11 cellular contexts compared by ENCODE assay signal in the genomic region with DNA sequence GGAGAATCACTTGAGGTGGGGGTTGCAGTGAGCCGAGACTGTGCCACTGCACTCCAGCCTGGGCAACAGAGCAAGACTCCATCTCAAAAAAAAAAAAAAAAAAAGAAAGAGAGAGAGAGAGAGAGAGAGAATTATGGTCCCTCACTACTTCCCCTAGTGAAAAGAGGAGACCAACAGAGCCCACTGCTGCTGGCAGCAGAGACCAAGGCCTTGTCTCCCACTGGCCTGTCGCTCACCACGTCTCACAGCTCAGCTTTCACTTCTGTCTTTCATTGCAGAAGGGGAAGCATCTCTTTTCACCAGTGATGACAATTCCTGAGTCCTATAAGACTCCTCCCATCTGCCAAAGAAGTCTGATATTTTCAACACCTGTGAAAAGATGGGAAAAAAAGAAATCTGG.
DNase-seq lines count a peak whose midpoint lies in the region; ATAC-seq, FAIRE-seq and TF ChIP-seq lines count a peak whose summit lies in the region.
"Had no signal": no experiment of that assay in that cellular context is flagged by ENCODE, and none has a peak within 500 bp of the region (broad histone marks: within the 10 kb centered on the region; RNA-seq: fewer than 3 reads in every experiment).

No MANE protein-coding gene starts in this region.

- no peak overlapping the region for H2AFZ ChIP-seq in GM12878 (ENCODE audit: control insufficient read depth, low read depth, low read length)
- no peak overlapping the region for H2AFZ ChIP-seq in GM23338

- H3K27me3 Mint-ChIP-seq in GM23338 (ENCODE audit: insufficient read depth, low read depth, poor library complexity), result no peaks in the 10 kb centered on the region

- ATAC-seq in GM21390 (IDR thresholded peaks at IDR 0.05; ENCODE audit: unreplicated experiment), result peak; percentile 81
- ATAC-seq in HG03159 (IDR thresholded peaks at IDR 0.05; ENCODE audit: unreplicated experiment), result peak; percentile 73
- ATAC-seq in GM12878, result peak; percentile 80
- no peak for ATAC-seq in GM23338

- POLR2A ChIA-PET in GM12878 (lab: Charles Lee), result interaction anchor here (0.6 to 1.6 kb wide), 3 partner anchors 13 to 422 kb away, joined by 3 to 6 read pairs (median 4); no protein-coding TSS in a partner anchor

- H3K27ac Mint-ChIP-seq in GM23338, result no peak overlapping the region

- no peaks in the 10 kb centered on the region for H3K27me3 ChIP-seq in GM12878 (replicated peaks in 1 of 2; ENCODE audit: control insufficient read depth in 2 of 2, insufficient read depth in 2 of 2, low read length in 1 of 2)
- no peaks in the 10 kb centered on the region for H3K27me3 ChIP-seq in GM23338 (ENCODE audit: insufficient read depth)
- H3K27me3 ChIP-seq: gastrocnemius medialis had no signal

- in situ Hi-C loops in GM12878 (cut with MboI), result no loop called here

- TF ChIP-seq POLR2A in GM12892 (IDR thresholded peaks at IDR 0.05; ENCODE audit: low read depth, low read length), result no peak
- no peak for TF ChIP-seq POLR2A in GM12878 (IDR thresholded peaks at IDR 0.05; ENCODE audit: low read depth, low read length)

- H3K9me3 Mint-ChIP-seq in GM23338, result no peaks in the 10 kb centered on the region

- TF ChIP-seq RAD21 in GM12878 (IDR thresholded peaks at IDR 0.05; ENCODE audit: insufficient read depth, low read depth, low read length), result no peak

- no peaks in the 10 kb centered on the region for H3K9me3 ChIP-seq in GM12878 (replicated peaks; ENCODE audit: control insufficient read depth, insufficient read depth, low read length)
- H3K9me3 ChIP-seq: gastrocnemius medialis had no signal

- peaks cover 21% of the 10 kb centered on the region for H3K4me1 Mint-ChIP-seq in GM23338

- DNase-seq in GM12892 (ENCODE audit: insufficient read length) (no peak), GM12878 (ENCODE audit: low read depth, low spot score) (no peak), RKO (ENCODE audit: low spot score) (no peak), NCI-H1436 (lab: John Stamatoyannopoulos, UW) (no peak), GDM1 (lab: John Stamatoyannopoulos, UW) (no peak), GM23338 (ENCODE audit: low spot score) (no peak)
- DNase-seq: gastrocnemius medialis had no signal

- H4K20me1 ChIP-seq in GM12878 (ENCODE audit: control insufficient read depth, insufficient read depth) (no peaks in the 10 kb centered on the region), GM23338 (replicated peaks; ENCODE audit: insufficient read depth) (no peaks in the 10 kb centered on the region)

- H3K4me3 Mint-ChIP-seq in GM23338, result no peak overlapping the region

- TF ChIP-seq CTCF in GM12878 (IDR thresholded peaks at IDR 0.05 in 2 of 3, conservative IDR thresholded peaks at IDR 0.05 in 1 of 3; ENCODE audit: control insufficient read depth in 2 of 3, extremely low read depth in 1 of 3, insufficient read depth in 1 of 3, low read depth in 3 of 3, low read length in 3 of 3), result no peak
- no peak for TF ChIP-seq CTCF in GM23338 (conservative IDR thresholded peaks at IDR 0.05; ENCODE audit: low read depth in 2 of 2)

- H3K4me1 ChIP-seq in GM12878 (ENCODE audit: control insufficient read depth, insufficient read depth, low read length) (peaks cover 18% of the 10 kb centered on the region), GM23338 (ENCODE audit: insufficient read depth) (peaks cover 7% of the 10 kb centered on the region)

- no TSS peak for BruUV-seq in GM12878 (replicated peaks; lab: Mats Ljungman, UMichigan)

- CTCF ChIA-PET in GM12878 (lab: Yijun Ruan, JAX), result interaction anchor here (0.9 to 2.1 kb wide), 6 partner anchors 26 to 144 kb away, joined by 3 to 10 read pairs (median 3); partner anchors contain the start of gene RTN4

- intact Hi-C loops in GM12878 (cut with micrococcal nuclease; ENCODE audit: unreplicated experiment), result no loop called here

- SMC1A ChIA-PET in GM12878 (lab: Charles Lee; ENCODE audit: uncharacterized antibody, unreplicated experiment), result interaction anchor here (0.7 to 1.5 kb wide), 9 partner anchors 9 to 140 kb away, joined by 3 to 9 read pairs (median 4); no protein-coding TSS in a partner anchor

- H3K36me3 Mint-ChIP-seq in GM23338 (ENCODE audit: low read depth), result no peaks in the 10 kb centered on the region

- H3K9me2 ChIP-seq in GM23338 (ENCODE audit: insufficient read depth), result no peaks in the 10 kb centered on the region

- WGBS in GM12878 (ENCODE audit: insufficient coverage, insufficient replicate concordance, low lambda C conversion rate, missing lambda C conversion rate), result 33% methylated on average over 3 of the region's 3 CpGs

- FAIRE-seq in GM12892 (lab: Jason Lieb, UNC) (peak; percentile 58), GM12878 (lab: Jason Lieb, UNC) (peak; percentile 18)
- FAIRE-seq: bronchial epithelial cell had no signal

- H3K4me2 ChIP-seq in GM12878 (ENCODE audit: control insufficient read depth, insufficient read depth), result no peak overlapping the region
- no peak overlapping the region for H3K4me2 ChIP-seq in GM23338

- no peak overlapping the region for H3K27ac ChIP-seq in GM12878 (ENCODE audit: control insufficient read depth, insufficient read depth)
- no peak overlapping the region for H3K27ac ChIP-seq in GM23338 (ENCODE audit: low read depth)
- H3K27ac ChIP-seq: C4-2B, gastrocnemius medialis had no signal

- no peak overlapping the region for H3K9ac ChIP-seq in GM12878 (ENCODE audit: control insufficient read depth, insufficient read depth, low read length)

- RAD21 ChIA-PET in GM12878 (lab: Charles Lee; ENCODE audit: unreplicated experiment), result interaction anchor here (0.6 to 2.1 kb wide), 5 partner anchors 17 to 1002 kb away, joined by 3 to 9 read pairs (median 3); partner anchors contain the start of gene RTN4

- H3K36me3 ChIP-seq in GM12878 (ENCODE audit: control insufficient read depth in 2 of 2, insufficient read depth in 2 of 2, low read length in 1 of 2) (no peaks in the 10 kb centered on the region), GM23338 (ENCODE audit: insufficient read depth) (no peaks in the 10 kb centered on the region)
- H3K36me3 ChIP-seq: gastrocnemius medialis had no signal

- no peaks in the 10 kb centered on the region for H3F3A ChIP-seq in GM23338 (replicated peaks; ENCODE audit: low read depth)

- no peaks in the 10 kb centered on the region for H3K79me2 ChIP-seq in GM12878 (ENCODE audit: control insufficient read depth, insufficient read depth, low read length)
- no peaks in the 10 kb centered on the region for H3K79me2 ChIP-seq in GM23338 (replicated peaks; ENCODE audit: insufficient read depth)

- H3K4me3 ChIP-seq in GM12878 (no peak overlapping the region), GM23338 (no peak overlapping the region)
- H3K4me3 ChIP-seq: gastrocnemius medialis had no signal

- TF ChIP-seq EP300 in GM12878 (IDR thresholded peaks at IDR 0.05; ENCODE audit: borderline replicate concordance in 1 of 2, control insufficient read depth in 1 of 2, low read depth in 2 of 2, low read length in 2 of 2), result no peak

TF ChIP-seq in GM12878, 131 proteins besides CTCF, POLR2A, EP300 and RAD21 (continues in another document):
- TF ChIP-seq SPI1 (IDR thresholded peaks at IDR 0.05; ENCODE audit: borderline replicate concordance, insufficient read depth, low read depth, low read length), result peak; percentile 76; the same call in 1 of the 2 replicates
- no peak for TF ChIP-seq ZNF217 (IDR thresholded peaks at IDR 0.05)
- TF ChIP-seq BCLAF1 (IDR thresholded peaks at IDR 0.05), result no peak
- TF ChIP-seq NBN (IDR thresholded peaks at IDR 0.05), result peak; percentile 52; the same call in 1 of the 2 replicates
